ENCODE assay signal across 10 cellular contexts in genomic region chr6:13273202-13273930, GRCh38. TPM values are rescaled to one million over a fixed set of nuclear protein-coding genes. Genes with fewer than 3 reads are reported as not detected.
DNase-seq lines count a peak whose midpoint lies in the region; ATAC-seq and TF ChIP-seq lines count a peak whose summit lies in the region.
"Had no signal": no experiment of that assay in that cellular context is flagged by ENCODE, and none has a peak within 500 bp of the region (broad histone marks: within the 10 kb centered on the region; RNA-seq: fewer than 3 reads in every experiment).

No MANE protein-coding gene starts in this region.

- H3K27ac ChIP-seq in rectal smooth muscle tissue (ENCODE audit: low read depth, low read length), result no peak overlapping the region

- H3K27me3 Mint-ChIP-seq in Caco-2 (ENCODE audit: insufficient read depth, unreplicated experiment), result no peaks in the 10 kb centered on the region
- peaks cover 27% of the 10 kb centered on the region for H3K27me3 Mint-ChIP-seq in dendritic cell treated with granulocyte-macrophage colony-stimulating factor and Interleukin-4, amounts not matched to agents 40 ng/mL and 50 ng/mL, for 4 days

- peak overlapping the region; percentile 45 for H3K27ac Mint-ChIP-seq in Caco-2 (ENCODE audit: unreplicated experiment)
- peak overlapping the region; percentile 84 for H3K27ac Mint-ChIP-seq in dendritic cell treated with granulocyte-macrophage colony-stimulating factor and Interleukin-4, amounts not matched to agents 40 ng/mL and 50 ng/mL, for 4 days

- H3K4me3 Mint-ChIP-seq in Caco-2 (ENCODE audit: unreplicated experiment), result peak overlapping the region; percentile 42
- H3K4me3 Mint-ChIP-seq in dendritic cell treated with granulocyte-macrophage colony-stimulating factor and Interleukin-4, amounts not matched to agents 40 ng/mL and 50 ng/mL, for 4 days, result peak overlapping the region; percentile 80

- DNase-seq in Caco-2 (no peak), KBM-7 (peak; percentile 30), NCI-H2029 treated with DMSO at 0.1 percent for 48 hours (lab: John Stamatoyannopoulos, UW) (no peak), germinal center (ENCODE audit: low spot score) (no peak)
- DNase-seq: DMS 273 treated with DMSO at 0.1 percent for 48 hours, posterior cingulate gyrus had no signal

- intact Hi-C loops in Caco-2 (cut with micrococcal nuclease; ENCODE audit: unreplicated experiment), result no loop called here
- intact Hi-C loops in dendritic cell treated with granulocyte-macrophage colony-stimulating factor and Interleukin-4, amounts not matched to agents 40 ng/mL and 50 ng/mL, for 4 days (cut with micrococcal nuclease), result loop anchor here (10.0 kb wide), 1 partner anchor 329 kb away; no protein-coding TSS in a partner anchor

- H3K4me3 ChIP-seq in Caco-2 (ENCODE audit: low read depth, low read length) (no peak overlapping the region), rectal smooth muscle tissue (ENCODE audit: low read length) (peak overlapping the region; percentile 31)

- BruUV-seq in Caco-2 (replicated peaks; lab: Mats Ljungman, UMichigan), result no TSS peak

- CTCF ChIA-PET in Caco-2 (lab: Charles Lee), result no interaction called here

- in situ Hi-C loops in KBM-7 (cut with MboI; ENCODE audit: low pct_unique_long_range_greater_than_20kb, low sequenced_read_pairs), result no loop called here

- TF ChIP-seq CTCF in Caco-2 (IDR thresholded peaks at IDR 0.05; ENCODE audit: insufficient read depth in 1 of 2, low read depth in 1 of 2, low read length in 1 of 2, severe bottlenecking in 1 of 2, unreplicated experiment in 1 of 2), result no peak

- H3K36me3 ChIP-seq in Caco-2 (ENCODE audit: control insufficient read depth, insufficient read depth, low read length) (no peaks in the 10 kb centered on the region), rectal smooth muscle tissue (ENCODE audit: control insufficient read depth, insufficient read depth, low read length) (no peaks in the 10 kb centered on the region)

- H3K4me1 ChIP-seq in Caco-2, result peaks cover 41% of the 10 kb centered on the region
- H3K4me1 ChIP-seq in rectal smooth muscle tissue (ENCODE audit: control insufficient read depth, insufficient read depth, low read length), result no peaks in the 10 kb centered on the region

- H3K27me3 ChIP-seq in Caco-2 (replicated peaks; ENCODE audit: control insufficient read depth, insufficient read depth, low read length) (no peaks in the 10 kb centered on the region), rectal smooth muscle tissue (ENCODE audit: control insufficient read depth, insufficient read depth, low read length) (no peaks in the 10 kb centered on the region)

- H3K9ac ChIP-seq in rectal smooth muscle tissue (ENCODE audit: low read length), result no peak overlapping the region

- peaks cover 29% of the 10 kb centered on the region for H3K4me1 Mint-ChIP-seq in Caco-2 (ENCODE audit: low read depth, unreplicated experiment)
- H3K4me1 Mint-ChIP-seq in dendritic cell treated with granulocyte-macrophage colony-stimulating factor and Interleukin-4, amounts not matched to agents 40 ng/mL and 50 ng/mL, for 4 days (ENCODE audit: low read depth), result peaks cover 66% of the 10 kb centered on the region

- ATAC-seq in HG02571 (IDR thresholded peaks at IDR 0.05; ENCODE audit: unreplicated experiment) (no peak), GM19452 (IDR thresholded peaks at IDR 0.05; ENCODE audit: unreplicated experiment) (no peak)

- no peaks in the 10 kb centered on the region for H3K36me3 Mint-ChIP-seq in Caco-2 (ENCODE audit: insufficient read depth, unreplicated experiment)
- peaks cover 12% of the 10 kb centered on the region for H3K36me3 Mint-ChIP-seq in dendritic cell treated with granulocyte-macrophage colony-stimulating factor and Interleukin-4, amounts not matched to agents 40 ng/mL and 50 ng/mL, for 4 days (ENCODE audit: low read depth)

- H3K9me3 ChIP-seq in Caco-2, result no peaks in the 10 kb centered on the region

- POLR2A ChIA-PET in Caco-2 (lab: Charles Lee), result no interaction called here

- H3K9me3 Mint-ChIP-seq in Caco-2 (ENCODE audit: unreplicated experiment), result no peaks in the 10 kb centered on the region
- H3K9me3 Mint-ChIP-seq in dendritic cell treated with granulocyte-macrophage colony-stimulating factor and Interleukin-4, amounts not matched to agents 40 ng/mL and 50 ng/mL, for 4 days, result no peaks in the 10 kb centered on the region

RNA-seq across cellular contexts. Expression of gene TBC1D7, which starts 55.0 kb away (rescaled TPM):
- total RNA-seq in Caco-2 (2022), result 132 and 152 TPM in 2 replicates
